Comparison of ENCODE assay signal across 15 cellular contexts in the genomic region with DNA sequence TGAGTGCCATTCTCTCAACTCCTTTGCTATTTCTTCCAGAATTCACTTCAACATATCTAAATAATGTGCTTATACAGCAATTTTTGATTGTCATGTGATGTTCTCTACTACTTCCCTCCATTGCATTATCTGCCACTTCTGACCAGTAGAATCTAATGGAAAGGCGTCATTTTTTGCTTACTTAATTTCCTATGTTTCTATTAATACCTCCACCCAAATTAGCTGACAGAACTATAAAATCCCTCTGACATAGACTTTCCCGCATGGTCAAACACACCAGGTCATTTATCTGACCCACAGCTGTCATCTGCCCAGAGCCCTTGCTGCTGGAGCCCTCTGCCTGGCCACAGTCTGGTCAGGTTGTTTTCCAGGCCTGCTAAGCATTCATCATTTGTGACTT.
"Had no signal": no experiment of that assay in that cellular context is flagged by ENCODE, and none has a peak within 500 bp of the region (broad histone marks: within the 10 kb centered on the region; RNA-seq: fewer than 3 reads in every experiment).

No MANE protein-coding gene starts in this region.

- H3K4me3 ChIP-seq: tibial artery had no signal

- H3K36me3 ChIP-seq: tibial artery had no signal

- H3K27me3 ChIP-seq: foreskin keratinocyte, tibial artery had no signal

- ATAC-seq: activated CD8-positive, alpha-beta T cell treated with anti-CD3 and anti-CD28 coated beads, Interleukin-2, amount 10 ng/mL, durations not matched to agents 7 days and 5 days; foreskin keratinocyte; left colon; stimulated activated memory B cell treated with anti-CD40 and anti-IgM and Interleukin-4, amounts not matched to agents 10 μg/mL and 1 μg/mL and 100 μg/mL, for 72 hours had no signal

- DNase-seq: activated B cell treated with CpG ODN at 0.5 μM for 24 hours; activated CD4-positive, alpha-beta T cell treated with anti-CD3 and anti-CD28 coated beads, Interleukin-2, amount 10 ng/mL, durations not matched to agents 24 days and 14 days; activated CD8-positive, alpha-beta memory T cell treated with anti-CD3 and anti-CD28 coated beads, Interleukin-2, amount 50 U/mL, for 4 hours; activated CD8-positive, alpha-beta T cell treated with anti-CD3 and anti-CD28 coated beads, Interleukin-2, amount 10 ng/mL, durations not matched to agents 7 days and 5 days; activated T-cell treated with anti-CD3 and anti-CD28 coated beads, Interleukin-2, amount 50 U/mL, for 48 hours; cerebellar nuclear complex; effector memory CD4-positive, alpha-beta T cell; foreskin keratinocyte; immature natural killer cell; left colon; mesendoderm; stimulated activated CD4-positive, alpha-beta T cell treated with anti-CD3 and anti-CD28 coated beads, Interleukin-2, amount 100 ng/mL, for 48 hours; SW 1271; tibial artery had no signal

- H3K4me1 ChIP-seq: foreskin keratinocyte, tibial artery had no signal

- H3K9me3 ChIP-seq: tibial artery had no signal

- H3K27ac ChIP-seq: foreskin keratinocyte, tibial artery had no signal
